In genomic region chr5:143315214-143315613, GRCh38 we compare ENCODE assay signal across 18 cellular contexts.
DNase-seq lines count a peak whose midpoint lies in the region; ATAC-seq and TF ChIP-seq lines count a peak whose summit lies in the region.
"Had no signal": no experiment of that assay in that cellular context is flagged by ENCODE, and none has a peak within 500 bp of the region (broad histone marks: within the 10 kb centered on the region; RNA-seq: fewer than 3 reads in every experiment).

No MANE protein-coding gene starts in this region.

- H3K27ac ChIP-seq in ACC112 (ENCODE audit: low read depth, low read length), result peak overlapping the region; percentile 85
- peak overlapping the region; percentile 75 for H3K27ac ChIP-seq in Karpas-422 (ENCODE audit: low read length)
- peak overlapping the region; percentile 92 for H3K27ac ChIP-seq in mammary epithelial cell (ENCODE audit: insufficient read depth, low read depth, low read length)
- peak overlapping the region; percentile 85 to 89 (median 86) for H3K27ac ChIP-seq in gastrocnemius medialis

- H3K9me3 ChIP-seq in Karpas-422 (ENCODE audit: low read length) (no peaks in the 10 kb centered on the region), mammary epithelial cell (replicated peaks; ENCODE audit: insufficient read depth, low read length) (no peaks in the 10 kb centered on the region), gastrocnemius medialis (no peaks in the 10 kb centered on the region), T-helper 17 cell (ENCODE audit: control insufficient read depth, low read length, poor library complexity, severe bottlenecking) (no peaks in the 10 kb centered on the region)

- peaks cover 13% of the 10 kb centered on the region for H3K4me1 Mint-ChIP-seq in T-helper 17 cell

- H3K4me3 Mint-ChIP-seq in T-helper 17 cell, result no peak overlapping the region
- H3K4me3 Mint-ChIP-seq: CD4-positive, CD25-positive, alpha-beta regulatory T cell had no signal

- CTCF ChIA-PET in mammary epithelial cell (lab: Charles Lee; ENCODE audit: low non-redundant PET), result no interaction called here

- no peak overlapping the region for H3K27ac Mint-ChIP-seq in T-helper 17 cell

- H3K4me1 ChIP-seq in ACC112 (ENCODE audit: control insufficient read depth, insufficient read depth, low read length, unreplicated experiment) (peaks cover 87% of the 10 kb centered on the region), Karpas-422 (ENCODE audit: low read length) (peaks cover 72% of the 10 kb centered on the region), mammary epithelial cell (ENCODE audit: insufficient read depth, low read length) (peaks cover 82% of the 10 kb centered on the region), gastrocnemius medialis (peaks cover 82% of the 10 kb centered on the region in 2 donors)

- no peaks in the 10 kb centered on the region for H3K27me3 ChIP-seq in ACC112 (ENCODE audit: insufficient read depth, low read length)
- H3K27me3 ChIP-seq in Karpas-422 (ENCODE audit: low read length), result no peaks in the 10 kb centered on the region
- H3K27me3 ChIP-seq in mammary epithelial cell (ENCODE audit: insufficient read depth, low read length), result no peaks in the 10 kb centered on the region
- H3K27me3 ChIP-seq in gastrocnemius medialis, result no peaks in the 10 kb centered on the region

- TF ChIP-seq POLR2A in gastrocnemius medialis (IDR thresholded peaks at IDR 0.05), result no peak

- H3K9ac ChIP-seq in Karpas-422 (ENCODE audit: low read length) (no peak overlapping the region), mammary epithelial cell (ENCODE audit: insufficient read depth, low read length) (no peak overlapping the region)

- in situ Hi-C loops in mammary epithelial cell (cut with MboI; ENCODE audit: low sequenced_read_pairs in 2 of 2) (loop anchor here in 1 of 2 donors (10.0 kb wide), 1 partner anchor 80 kb away; no protein-coding TSS in a partner anchor), gastrocnemius medialis (cut with MboI; ENCODE audit: low sequenced_read_pairs in 4 of 4) (no loop called here)

- BruUV-seq in mammary epithelial cell (replicated peaks; lab: Mats Ljungman, UMichigan), result no TSS peak

- H2AFZ ChIP-seq in ACC112 (ENCODE audit: low read length, unreplicated experiment) (no peak overlapping the region), Karpas-422 (ENCODE audit: low read length) (no peak overlapping the region), mammary epithelial cell (ENCODE audit: low read depth, low read length) (no peak overlapping the region)

- H3K4me3 ChIP-seq in ACC112 (ENCODE audit: low read depth, low read length), result no peak overlapping the region
- 0 out of 2 replicates have a peak overlapping the region, but pooled peaks have one; percentile 0 for H3K4me3 ChIP-seq in Karpas-422 (ENCODE audit: low read length)
- no peak overlapping the region for H3K4me3 ChIP-seq in mammary epithelial cell (replicated peaks in 1 of 3; ENCODE audit: insufficient read depth in 1 of 3, low read depth in 2 of 3, low read length in 3 of 3)
- peak overlapping the region in 1 of 4 donors; percentile 8 for H3K4me3 ChIP-seq in gastrocnemius medialis
- H3K4me3 ChIP-seq: K562 had no signal

- peaks cover 56% of the 10 kb centered on the region for H4K20me1 ChIP-seq in Karpas-422 (ENCODE audit: insufficient read depth, low read depth, low read length)
- H4K20me1 ChIP-seq in mammary epithelial cell (ENCODE audit: insufficient read depth, low read length), result no peaks in the 10 kb centered on the region

- H3K4me2 ChIP-seq in Karpas-422 (ENCODE audit: low read depth, low read length, poor library complexity, severe bottlenecking), result peak overlapping the region; percentile 60
- H3K4me2 ChIP-seq in mammary epithelial cell (ENCODE audit: insufficient read depth, low read depth, low read length), result peak overlapping the region; percentile 22

- 79% methylated on average over 3 of the region's 3 CpGs for WGBS in mammary epithelial cell (ENCODE audit: low coverage, missing lambda C conversion rate)

- DNase-seq in Karpas-422, result no peak
- no peak for DNase-seq in mammary epithelial cell
- DNase-seq in gastrocnemius medialis, result no peak
- DNase-seq in A172 (ENCODE audit: low spot score), result no peak
- DNase-seq in T-helper 17 cell, result no peak
- no peak for DNase-seq in NCI-H510A treated with DMSO at 0.1 percent for 48 hours (lab: John Stamatoyannopoulos, UW)
- DNase-seq in activated CD4-positive, alpha-beta T cell treated with anti-CD3 and anti-CD28 coated beads, Interleukin-2, amount 50 U/mL, for 48 hours, result no peak
- DNase-seq: AML-193; CD4-positive, CD25-positive, alpha-beta regulatory T cell; DMS79 treated with DMSO at 0.1 percent for 48 hours; GDM1; GOT3; NCI-H1092; NCI-H1694; NCI-H2107; SIG-M5 had no signal

- dilution Hi-C loops in mammary epithelial cell (cut with HindIII; ENCODE audit: low sequenced_read_pairs), result loop anchor here (5.0 kb wide), 1 partner anchor 82 kb away; no protein-coding TSS in a partner anchor

- ATAC-seq in gastrocnemius medialis (no peak), T-helper 17 cell (no peak)
- ATAC-seq: K562 had no signal

- H3K79me2 ChIP-seq in ACC112 (ENCODE audit: control insufficient read depth, insufficient read depth, low read length, unreplicated experiment) (peaks cover 73% of the 10 kb centered on the region), Karpas-422 (ENCODE audit: low read length) (peaks cover 98% of the 10 kb centered on the region), mammary epithelial cell (ENCODE audit: insufficient read depth, low read length) (peaks cover 85% of the 10 kb centered on the region)

- H3K36me3 ChIP-seq in ACC112 (ENCODE audit: insufficient read depth, low read length) (peaks cover 11% of the 10 kb centered on the region), Karpas-422 (ENCODE audit: insufficient read depth, low read length) (peaks cover 70% of the 10 kb centered on the region), mammary epithelial cell (ENCODE audit: insufficient read depth, low read length) (peaks cover 10% of the 10 kb centered on the region), gastrocnemius medialis (peaks cover 0 to 3% of the 10 kb centered on the region in 2 donors)

- intact Hi-C loops in mammary epithelial cell (cut with micrococcal nuclease), result loop anchor here (10.0 kb wide), 1 partner anchor 240 kb away; no protein-coding TSS in a partner anchor
- intact Hi-C loops in gastrocnemius medialis (cut with DNase I; ENCODE audit: low total_unique reads), result loop anchor here (5.0 kb wide), 2 partner anchors 68 to 87 kb away; partner anchors contain the start of gene NR3C1

- H3K27me3 Mint-ChIP-seq in T-helper 17 cell, result no peaks in the 10 kb centered on the region
- H3K27me3 Mint-ChIP-seq: CD4-positive, CD25-positive, alpha-beta regulatory T cell had no signal

- H3K9me2 ChIP-seq in Karpas-422 (replicated peaks; ENCODE audit: insufficient read depth, low read length), result no peaks in the 10 kb centered on the region

- TF ChIP-seq CTCF in mammary epithelial cell (conservative IDR thresholded peaks at IDR 0.05 in 1 of 2, IDR thresholded peaks at IDR 0.05 in 1 of 2; ENCODE audit: extremely low read depth in 1 of 2, insufficient read depth in 1 of 2, low read depth in 1 of 2, low read length in 2 of 2) (no peak), gastrocnemius medialis (IDR thresholded peaks at IDR 0.05 in 4 of 5, conservative IDR thresholded peaks at IDR 0.05 in 1 of 5) (no peak)

- peaks cover 4% of the 10 kb centered on the region for H3K36me3 Mint-ChIP-seq in T-helper 17 cell (ENCODE audit: low read depth)
